Comparison of ENCODE assay signal across 24 cellular contexts in genomic region chr6:14274016-14274415, GRCh38.
DNase-seq lines count a peak whose midpoint lies in the region; ATAC-seq and TF ChIP-seq lines count a peak whose summit lies in the region.
"Had no signal": no experiment of that assay in that cellular context is flagged by ENCODE, and none has a peak within 500 bp of the region (broad histone marks: within the 10 kb centered on the region; RNA-seq: fewer than 3 reads in every experiment).

No MANE protein-coding gene starts in this region.

- no peak overlapping the region for H2BK5ac ChIP-seq in trophoblast cell (ENCODE audit: low read depth, low read length, poor library complexity)

- H3K14ac ChIP-seq in trophoblast cell (ENCODE audit: low read length): no peak overlapping the region

- H3K4ac ChIP-seq in trophoblast cell (ENCODE audit: low read depth, low read length): no peak overlapping the region

- H2AK5ac ChIP-seq in trophoblast cell (ENCODE audit: low read length): no peak overlapping the region

- H3K4me3 ChIP-seq in DND-41 (ENCODE audit: low read depth in 1 of 2, low read length in 2 of 2) (no peak overlapping the region), endodermal cell (ENCODE audit: low read length) (no peak overlapping the region), trophoblast cell (ENCODE audit: low read depth, low read length) (no peak overlapping the region)
- H3K4me3 ChIP-seq: left ventricle myocardium inferior, Peyer's patch, SJCRH30, testis had no signal

- peaks cover 62% of the 10 kb centered on the region for H3K4me1 Mint-ChIP-seq in T-helper 1 cell treated with Interleukin-12 subunit alpha and Interleukin-12 subunit beta and Interleukin-4 antibody, amounts not matched to agents 30 μg/mL and 1 μg/mL, for 36 hours (ENCODE audit: low read depth)
- H3K4me1 Mint-ChIP-seq in endodermal cell: peaks cover 21% of the 10 kb centered on the region
- peaks cover 25% of the 10 kb centered on the region for H3K4me1 Mint-ChIP-seq in osteocyte (ENCODE audit: unreplicated experiment)

- H3K79me1 ChIP-seq in trophoblast cell (ENCODE audit: low read length): no peaks in the 10 kb centered on the region

- H2BK120ac ChIP-seq in trophoblast cell (ENCODE audit: insufficient read depth, low read length, poor library complexity): no peak overlapping the region

- ATAC-seq in DND-41 (ENCODE audit: insufficient read depth, low read depth): no peak
- ATAC-seq: activated T-helper 17 cell treated with anti-CD3 and anti-CD28 coated beads, Interleukin-2, amount 50 U/mL, for 72 hours; stimulated activated naive CD8-positive, alpha-beta T cell treated with anti-CD3 and anti-CD28 coated beads, Interleukin-15, Interleukin-2, amounts not matched to agents 100 U/mL and 50 U/mL, for 24 hours had no signal

- no peaks in the 10 kb centered on the region for H3K27me3 Mint-ChIP-seq in T-helper 1 cell treated with Interleukin-12 subunit alpha and Interleukin-12 subunit beta and Interleukin-4 antibody, amounts not matched to agents 30 μg/mL and 1 μg/mL, for 36 hours (ENCODE audit: low read depth)
- H3K27me3 Mint-ChIP-seq in endodermal cell (ENCODE audit: insufficient read depth) (peaks cover 71% of the 10 kb centered on the region), osteocyte (ENCODE audit: unreplicated experiment) (peaks cover 5% of the 10 kb centered on the region)
- H3K27me3 Mint-ChIP-seq: activated T-helper 17 cell treated with anti-CD3 and anti-CD28 coated beads, Interleukin-2, amount 50 U/mL, for 72 hours; CD4-positive, alpha-beta memory T cell; IgD-negative memory B cell had no signal

- H3K27ac ChIP-seq in DND-41 (ENCODE audit: low read length) (peak overlapping the region; percentile 1; the same call in 1 of the 2 replicates), endodermal cell (ENCODE audit: low read depth, low read length) (no peak overlapping the region), trophoblast cell (ENCODE audit: low read depth, low read length) (no peak overlapping the region)
- H3K27ac ChIP-seq: 22Rv1, left ventricle myocardium inferior, Peyer's patch, SJCRH30, testis had no signal

- H3K27ac Mint-ChIP-seq in T-helper 1 cell treated with Interleukin-12 subunit alpha and Interleukin-12 subunit beta and Interleukin-4 antibody, amounts not matched to agents 30 μg/mL and 1 μg/mL, for 36 hours: peak overlapping the region; percentile 18
- H3K27ac Mint-ChIP-seq in endodermal cell: no peak overlapping the region
- H3K27ac Mint-ChIP-seq in osteocyte (ENCODE audit: unreplicated experiment): no peak overlapping the region
- H3K27ac Mint-ChIP-seq: activated T-helper 17 cell treated with anti-CD3 and anti-CD28 coated beads, Interleukin-2, amount 50 U/mL, for 72 hours; WTC11 had no signal

- peaks cover 10% of the 10 kb centered on the region for H3K9me3 Mint-ChIP-seq in T-helper 1 cell treated with Interleukin-12 subunit alpha and Interleukin-12 subunit beta and Interleukin-4 antibody, amounts not matched to agents 30 μg/mL and 1 μg/mL, for 36 hours
- H3K9me3 Mint-ChIP-seq in endodermal cell (peaks cover 7% of the 10 kb centered on the region), osteocyte (ENCODE audit: unreplicated experiment) (no peaks in the 10 kb centered on the region)

- H3K23ac ChIP-seq in trophoblast cell (ENCODE audit: low read length): no peak overlapping the region

- WGBS in endodermal cell (ENCODE audit: insufficient coverage in 1 of 2, insufficient read length in 1 of 2), 2 experiments: 92 to 100% methylated on average over 6 of the region's 6 CpGs
- no CpG with 5 or more reads among the region's 6 CpGs for WGBS in trophoblast cell (ENCODE audit: extremely low coverage, insufficient coverage, insufficient read length)

- peaks cover 67% of the 10 kb centered on the region for H3K4me1 ChIP-seq in DND-41 (ENCODE audit: insufficient read depth, low read length)
- no peaks in the 10 kb centered on the region for H3K4me1 ChIP-seq in endodermal cell (ENCODE audit: control insufficient read depth, insufficient read depth, low read length)
- no peaks in the 10 kb centered on the region for H3K4me1 ChIP-seq in trophoblast cell (ENCODE audit: control insufficient read depth in 1 of 2, insufficient read depth in 2 of 2, low read length in 2 of 2)
- H3K4me1 ChIP-seq: SJCRH30 had no signal

- H3K9ac ChIP-seq in DND-41 (ENCODE audit: low read depth, low read length): no peak overlapping the region
- H3K9ac ChIP-seq in endodermal cell (ENCODE audit: extremely low read depth, low read length, poor library complexity, severe bottlenecking): no peak overlapping the region
- H3K9ac ChIP-seq in trophoblast cell (ENCODE audit: low read length): no peak overlapping the region

- H3K36me3 ChIP-seq in DND-41 (ENCODE audit: insufficient read depth, low read length) (no peaks in the 10 kb centered on the region), endodermal cell (ENCODE audit: control insufficient read depth, insufficient read depth, low read length) (no peaks in the 10 kb centered on the region), trophoblast cell (ENCODE audit: control insufficient read depth in 1 of 2, insufficient read depth in 2 of 2, low read length in 2 of 2) (no peaks in the 10 kb centered on the region)
- H3K36me3 ChIP-seq: left ventricle myocardium inferior, Peyer's patch, SJCRH30 had no signal

- H4K8ac ChIP-seq in trophoblast cell (ENCODE audit: low read depth, low read length): no peak overlapping the region

- H4K91ac ChIP-seq in trophoblast cell (ENCODE audit: low read depth, low read length): no peak overlapping the region

- H3K27me3 ChIP-seq in DND-41 (ENCODE audit: insufficient read depth, low read length, poor library complexity): no peaks in the 10 kb centered on the region
- H3K27me3 ChIP-seq in endodermal cell (ENCODE audit: control insufficient read depth, insufficient read depth, low read length, poor library complexity, severe bottlenecking): no peaks in the 10 kb centered on the region
- no peaks in the 10 kb centered on the region for H3K27me3 ChIP-seq in trophoblast cell (ENCODE audit: insufficient read depth, low read length)
- H3K27me3 ChIP-seq: Peyer's patch, SJCRH30, testis had no signal

- H3K4me3 Mint-ChIP-seq in T-helper 1 cell treated with Interleukin-12 subunit alpha and Interleukin-12 subunit beta and Interleukin-4 antibody, amounts not matched to agents 30 μg/mL and 1 μg/mL, for 36 hours: no peak overlapping the region
- H3K4me3 Mint-ChIP-seq in endodermal cell (no peak overlapping the region), osteocyte (ENCODE audit: unreplicated experiment) (no peak overlapping the region)
- H3K4me3 Mint-ChIP-seq: activated T-helper 17 cell treated with anti-CD3 and anti-CD28 coated beads, Interleukin-2, amount 50 U/mL, for 72 hours; WTC11 had no signal

- H3K4me2 ChIP-seq in DND-41 (ENCODE audit: insufficient read depth, low read length) (no peak overlapping the region), trophoblast cell (ENCODE audit: low read length) (no peak overlapping the region)

- H3K36me3 Mint-ChIP-seq in T-helper 1 cell treated with Interleukin-12 subunit alpha and Interleukin-12 subunit beta and Interleukin-4 antibody, amounts not matched to agents 30 μg/mL and 1 μg/mL, for 36 hours (ENCODE audit: low read depth): peaks cover 10% of the 10 kb centered on the region
- H3K36me3 Mint-ChIP-seq in endodermal cell (ENCODE audit: low read depth) (no peaks in the 10 kb centered on the region), osteocyte (ENCODE audit: unreplicated experiment) (no peaks in the 10 kb centered on the region)
- H3K36me3 Mint-ChIP-seq: CD4-positive, alpha-beta memory T cell had no signal

- H3K79me2 ChIP-seq in DND-41 (ENCODE audit: insufficient read depth, low read length) (no peaks in the 10 kb centered on the region), trophoblast cell (ENCODE audit: control insufficient read depth, insufficient read depth, low read length, poor library complexity) (no peaks in the 10 kb centered on the region)

- TF ChIP-seq CTCF in DND-41 (IDR thresholded peaks at IDR 0.05; ENCODE audit: borderline replicate concordance, extremely low read depth, low read length, poor library complexity, severe bottlenecking) (no peak), endodermal cell (conservative IDR thresholded peaks at IDR 0.05) (no peak), osteocyte (IDR thresholded peaks at IDR 0.05) (no peak)

- H3K9me3 ChIP-seq in DND-41 (ENCODE audit: insufficient read depth, low read length, severe bottlenecking) (peaks cover 6% of the 10 kb centered on the region), endodermal cell (ENCODE audit: control insufficient read depth, low read length) (peaks cover 20% of the 10 kb centered on the region), trophoblast cell (ENCODE audit: insufficient read depth, low read depth, low read length) (peaks cover 13% of the 10 kb centered on the region)
- H3K9me3 ChIP-seq: left ventricle myocardium inferior, SJCRH30, testis had no signal

- no peak overlapping the region for H3K18ac ChIP-seq in trophoblast cell (ENCODE audit: low read length)

- no peak overlapping the region for H2BK12ac ChIP-seq in trophoblast cell (ENCODE audit: low read length)

- H4K20me1 ChIP-seq in DND-41 (ENCODE audit: insufficient read depth, low read length): no peaks in the 10 kb centered on the region

- H2AFZ ChIP-seq in DND-41 (ENCODE audit: low read depth, low read length): no peak overlapping the region
- H2AFZ ChIP-seq in trophoblast cell (ENCODE audit: insufficient read depth, low read length, poor library complexity): no peak overlapping the region

- no peak overlapping the region for H4K12ac ChIP-seq in trophoblast cell (ENCODE audit: low read depth, low read length)

- DNase-seq in T-helper 1 cell (no peak), DND-41 (no peak), endodermal cell (peak; percentile 33), osteocyte (ENCODE audit: extremely low spot score, unreplicated experiment) (peak; percentile 48), NCI-H2171 (lab: John Stamatoyannopoulos, UW) (no peak), trophoblast cell (no peak)
- DNase-seq in stimulated activated CD4-positive, alpha-beta T cell treated with anti-CD3 and anti-CD28 coated beads, Interleukin-4, amount 100 ng/mL, for 4 hours: no peak
- DNase-seq: activated CD4-positive, alpha-beta T cell treated with anti-CD3 and anti-CD28 coated beads, Interleukin-2, amount 50 U/mL, for 48 hours; activated naive CD4-positive, alpha-beta T cell treated with anti-CD3 and anti-CD28 coated beads, Interleukin-2, amount 50 U/mL, for 16 hours; CD4-positive, alpha-beta memory T cell; effector CD4-positive, alpha-beta T cell; left ventricle myocardium inferior; NCI-H146; NCI-H748 treated with DMSO at 0.1 percent for 48 hours; occipital lobe; Peyer's patch; SJCRH30; stimulated activated naive CD8-positive, alpha-beta T cell treated with anti-CD3 and anti-CD28 coated beads, Interleukin-15, Interleukin-2, amounts not matched to agents 100 U/mL and 50 U/mL, for 24 hours; testis had no signal

Comparison
In these comparisons a context has a peak if more than half of its experiments do, and no peak if none do; other contexts are left out.
1. DNase-seq: peak in endodermal cell (single experiment) and osteocyte (single experiment); none in T-helper 1 cell (0 of 5), DND-41 (single experiment), NCI-H2171 (single experiment), stimulated activated CD4-positive, alpha-beta T cell treated with anti-CD3 and anti-CD28 coated beads, Interleukin-4, amount 100 ng/mL, for 4 hours (0 of 2) and trophoblast cell (0 of 2).